ENCODE assay signal across 31 cellular contexts in genomic region chr7:112031689-112032088, GRCh38.
"Had no signal": no experiment of that assay in that cellular context is flagged by ENCODE, and none has a peak within 500 bp of the region (broad histone marks: within the 10 kb centered on the region; RNA-seq: fewer than 3 reads in every experiment).

No MANE protein-coding gene starts in this region.

- H3K27me3 ChIP-seq: brain microvascular endothelial cell, dorsolateral prefrontal cortex, esophagus muscularis mucosa, foreskin keratinocyte, gastrocnemius medialis, heart left ventricle had no signal

- DNase-seq: activated B cell treated with CpG ODN at 0.5 μM for 24 hours; activated CD4-positive, alpha-beta T cell treated with anti-CD3 and anti-CD28 coated beads for 48 hours; activated CD4-positive, alpha-beta T cell treated with anti-CD3 and anti-CD28 coated beads, Interleukin-2, amount 50 U/mL, for 1 hour; activated CD4-positive, alpha-beta T cell treated with anti-CD3 and anti-CD28 coated beads, Interleukin-2, amount 50 U/mL, for 48 hours; activated CD8-positive, alpha-beta memory T cell treated with anti-CD3 and anti-CD28 coated beads for 24 hours; activated CD8-positive, alpha-beta T cell treated with anti-CD3 and anti-CD28 coated beads for 36 hours; activated effector memory CD4-positive, alpha-beta T cell treated with Interleukin-2 at 50 U/mL for 16 hours; activated gamma-delta T cell treated with Interleukin-2 at 50 U/mL for 16 hours; activated naive CD4-positive, alpha-beta T cell treated with anti-CD3 and anti-CD28 coated beads, Interleukin-2, amount 50 U/mL, for 16 hours; activated naive CD4-positive, alpha-beta T cell treated with Interleukin-2 at 50 U/mL for 16 hours; activated T-cell treated with anti-CD3 and anti-CD28 coated beads, Interleukin-2, amount 50 U/mL, for 4 hours; amniotic stem cell; anterior cingulate cortex; brain microvascular endothelial cell; dorsolateral prefrontal cortex; effector memory CD4-positive, alpha-beta T cell; endodermal cell; erythroblast; foreskin keratinocyte; gastrocnemius medialis; glutamatergic neuron; heart left ventricle; T-helper 2 cell; WERI-Rb-1 had no signal

- H3K4me3 Mint-ChIP-seq: activated B cell treated with CpG ODN at 0.5 μM for 24 hours; activated CD8-positive, alpha-beta T cell treated with anti-CD3 and anti-CD28 coated beads for 36 hours; activated naive CD8-positive, alpha-beta T cell; activated T-cell treated with anti-CD3 and anti-CD28 coated beads, Interleukin-2, amount 50 U/mL, for 4 hours; activated T-helper 17 cell treated with anti-CD3 and anti-CD28 coated beads, Interleukin-2, amount 50 U/mL, for 72 hours; central memory CD8-positive, alpha-beta T cell; dendritic cell treated with granulocyte-macrophage colony-stimulating factor and Interleukin-4, amounts not matched to agents 40 ng/mL and 50 ng/mL, for 4 days; endodermal cell had no signal

- H3K36me3 Mint-ChIP-seq: activated naive CD8-positive, alpha-beta T cell had no signal

- H3K27ac ChIP-seq: brain microvascular endothelial cell, coronary artery, esophagus muscularis mucosa, foreskin keratinocyte, gastrocnemius medialis, heart left ventricle, WERI-Rb-1 had no signal

- H3K27ac Mint-ChIP-seq: activated B cell treated with CpG ODN at 0.5 μM for 24 hours; activated CD8-positive, alpha-beta T cell treated with anti-CD3 and anti-CD28 coated beads for 36 hours; activated naive CD8-positive, alpha-beta T cell; activated T-helper 17 cell treated with anti-CD3 and anti-CD28 coated beads, Interleukin-2, amount 50 U/mL, for 72 hours; dendritic cell treated with granulocyte-macrophage colony-stimulating factor and Interleukin-4, amounts not matched to agents 40 ng/mL and 50 ng/mL, for 4 days; endodermal cell had no signal

- H3K27me3 Mint-ChIP-seq: activated B cell treated with CpG ODN at 0.5 μM for 24 hours; activated CD8-positive, alpha-beta T cell treated with anti-CD3 and anti-CD28 coated beads for 36 hours; central memory CD8-positive, alpha-beta T cell; dendritic cell treated with granulocyte-macrophage colony-stimulating factor and Interleukin-4, amounts not matched to agents 40 ng/mL and 50 ng/mL, for 4 days had no signal

- H3K9me3 Mint-ChIP-seq: activated B cell treated with CpG ODN at 0.5 μM for 24 hours; activated CD8-positive, alpha-beta T cell treated with anti-CD3 and anti-CD28 coated beads for 36 hours; activated T-cell treated with anti-CD3 and anti-CD28 coated beads, Interleukin-2, amount 50 U/mL, for 4 hours; activated T-helper 17 cell treated with anti-CD3 and anti-CD28 coated beads, Interleukin-2, amount 50 U/mL, for 72 hours; central memory CD8-positive, alpha-beta T cell; dendritic cell treated with granulocyte-macrophage colony-stimulating factor and Interleukin-4, amounts not matched to agents 40 ng/mL and 50 ng/mL, for 4 days; endodermal cell had no signal

- H3K4me3 ChIP-seq: coronary artery, dorsolateral prefrontal cortex, esophagus muscularis mucosa, gastrocnemius medialis, heart left ventricle had no signal

- H3K36me3 ChIP-seq: brain microvascular endothelial cell, esophagus muscularis mucosa, gastrocnemius medialis, heart left ventricle, WERI-Rb-1 had no signal

- H3K4me1 ChIP-seq: esophagus muscularis mucosa had no signal

- ATAC-seq: activated CD4-positive, CD25-positive, alpha-beta regulatory T cell treated with anti-CD3 and anti-CD28 coated beads, Interleukin-2, amount 50 U/mL, for 24 hours; activated CD8-positive, alpha-beta T cell treated with anti-CD3 and anti-CD28 coated beads for 36 hours; activated T-cell treated with anti-CD3 and anti-CD28 coated beads, Interleukin-2, amount 50 U/mL, for 4 hours; activated T-helper 17 cell treated with anti-CD3 and anti-CD28 coated beads, Interleukin-2, amount 50 U/mL, for 72 hours; foreskin keratinocyte; gastrocnemius medialis; heart left ventricle had no signal

- H3K4me1 Mint-ChIP-seq: activated B cell treated with CpG ODN at 0.5 μM for 24 hours; activated T-helper 17 cell treated with anti-CD3 and anti-CD28 coated beads, Interleukin-2, amount 50 U/mL, for 72 hours; central memory CD8-positive, alpha-beta T cell had no signal
